In the genomic region with DNA sequence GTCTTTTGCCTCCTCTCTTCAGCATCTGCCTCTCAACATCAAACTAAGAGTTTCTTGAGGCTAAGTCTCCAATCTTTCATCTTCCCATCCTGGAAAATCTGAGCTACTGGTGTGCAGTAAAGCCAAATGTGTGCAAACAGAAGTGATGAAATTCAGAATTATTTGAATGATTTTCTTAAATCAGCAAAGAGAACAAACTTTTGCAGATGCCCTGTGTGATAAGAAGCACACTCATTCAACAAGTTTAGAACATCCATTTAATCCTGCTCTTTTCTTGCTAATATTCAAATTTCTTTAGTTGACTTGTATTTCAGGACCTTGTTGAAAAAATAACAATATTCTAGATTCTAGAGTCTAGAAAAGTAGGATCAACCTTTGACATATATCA, we compare ENCODE assay signal across 9 cellular contexts.
DNase-seq lines count a peak whose midpoint lies in the region; ATAC-seq, FAIRE-seq and TF ChIP-seq lines count a peak whose summit lies in the region.
"Had no signal": no experiment of that assay in that cellular context is flagged by ENCODE, and none has a peak within 500 bp of the region (broad histone marks: within the 10 kb centered on the region; RNA-seq: fewer than 3 reads in every experiment).

No MANE protein-coding gene starts in this region.

- H3F3A ChIP-seq in GM23248 (ENCODE audit: insufficient read depth), result no peaks in the 10 kb centered on the region

- DNase-seq in left lobe of liver (ENCODE audit: low spot score) (no peak), BE2C (no peak), HCEC 1CT (no peak), GM23248 (no peak), small intestine (no peak)
- DNase-seq: left colon had no signal

- H3K4me2 ChIP-seq in GM23248 (ENCODE audit: unreplicated experiment), result no peak overlapping the region

- H3K27ac ChIP-seq in GM23248, result no peak overlapping the region
- no peak overlapping the region for H3K27ac ChIP-seq in small intestine (ENCODE audit: low read depth in 1 of 2, low read length in 1 of 2)

- FAIRE-seq in small intestine (lab: Jason Lieb, UNC), result no peak

- no peaks in the 10 kb centered on the region for H3K79me2 ChIP-seq in GM23248 (ENCODE audit: insufficient read depth)

- no peak overlapping the region for H2AFZ ChIP-seq in GM23248

- H3K4me1 ChIP-seq in BE2C, result no peaks in the 10 kb centered on the region
- no peaks in the 10 kb centered on the region for H3K4me1 ChIP-seq in GM23248 (ENCODE audit: insufficient read depth)
- no peaks in the 10 kb centered on the region for H3K4me1 ChIP-seq in small intestine (ENCODE audit: control insufficient read depth in 2 of 2, insufficient read depth in 1 of 2, low read depth in 1 of 2, low read length in 1 of 2)

- H3K36me3 ChIP-seq in BE2C (no peaks in the 10 kb centered on the region), GM23248 (ENCODE audit: low read depth) (no peaks in the 10 kb centered on the region), small intestine (ENCODE audit: control insufficient read depth in 2 of 2, insufficient read depth in 2 of 2, low read length in 2 of 2) (no peaks in the 10 kb centered on the region)

- no peak overlapping the region for H3K9ac ChIP-seq in GM23248

- H3K4me3 ChIP-seq in BE2C (ENCODE audit: low read depth, low read length), result no peak overlapping the region
- H3K4me3 ChIP-seq in GM23248, result no peak overlapping the region
- H3K4me3 ChIP-seq in small intestine (ENCODE audit: low read depth in 1 of 2, low read length in 2 of 2), result no peak overlapping the region

- no peaks in the 10 kb centered on the region for H3K9me2 ChIP-seq in GM23248 (ENCODE audit: insufficient read depth)

- no peaks in the 10 kb centered on the region for H3K9me3 ChIP-seq in BE2C
- no peaks in the 10 kb centered on the region for H3K9me3 ChIP-seq in GM23248 (ENCODE audit: low read depth)
- H3K9me3 ChIP-seq in small intestine (ENCODE audit: control insufficient read depth, low read depth), result no peaks in the 10 kb centered on the region

- no peaks in the 10 kb centered on the region for H3K27me3 ChIP-seq in BE2C
- no peaks in the 10 kb centered on the region for H3K27me3 ChIP-seq in GM23248 (replicated peaks; ENCODE audit: insufficient read depth)
- H3K27me3 ChIP-seq in small intestine (ENCODE audit: control insufficient read depth in 2 of 2, insufficient read depth in 2 of 2, low read length in 2 of 2), result no peaks in the 10 kb centered on the region

- no peak for TF ChIP-seq CTCF in BE2C (IDR thresholded peaks at IDR 0.05; ENCODE audit: low read depth, low read length)

- ATAC-seq in GM18909 (IDR thresholded peaks at IDR 0.05; ENCODE audit: poor library complexity, unreplicated experiment) (peak; percentile 35), GM21723 (IDR thresholded peaks at IDR 0.05; ENCODE audit: unreplicated experiment) (peak; percentile 20), HG03442 (IDR thresholded peaks at IDR 0.05; ENCODE audit: unreplicated experiment) (peak; percentile 29), left lobe of liver (peak; percentile 25)
- ATAC-seq: left colon had no signal

- H4K20me1 ChIP-seq in GM23248 (ENCODE audit: insufficient read depth), result no peaks in the 10 kb centered on the region; the same call in 1 of the 2 replicates

- in situ Hi-C loops in GM23248 (cut with MboI), result no loop called here
